In genomic region chr11:108084811-108085210, GRCh38 we compare ENCODE assay signal across 26 cellular contexts.
"Had no signal": no experiment of that assay in that cellular context is flagged by ENCODE, and none has a peak within 500 bp of the region (broad histone marks: within the 10 kb centered on the region; RNA-seq: fewer than 3 reads in every experiment).

No MANE protein-coding gene starts in this region.

- H3K27me3 ChIP-seq: body of pancreas, cardiac muscle cell, hepatocyte, pancreas, upper lobe of right lung had no signal

- H3K27me3 Mint-ChIP-seq: activated T-cell treated with anti-CD3 and anti-CD28 coated beads, Interleukin-2, amount 50 U/mL, for 24 hours had no signal

- DNase-seq: activated CD4-positive, alpha-beta T cell treated with anti-CD3 and anti-CD28 coated beads for 1 hour; activated CD4-positive, alpha-beta T cell treated with anti-CD3 and anti-CD28 coated beads, Interleukin-2, amount 50 U/mL, for 1 hour; activated CD8-positive, alpha-beta memory T cell treated with anti-CD3 and anti-CD28 coated beads for 24 hours; activated CD8-positive, alpha-beta memory T cell treated with anti-CD3 and anti-CD28 coated beads, Interleukin-2, amount 50 U/mL, for 4 hours; activated effector memory CD4-positive, alpha-beta T cell treated with Interleukin-2 at 50 U/mL for 16 hours; activated naive CD4-positive, alpha-beta T cell treated with anti-CD3 and anti-CD28 coated beads, Interleukin-2, amount 50 U/mL, for 16 hours; activated T-cell treated with anti-CD3 and anti-CD28 coated beads, Interleukin-2, amount 50 U/mL, for 24 hours; anterior cingulate cortex; body of pancreas; cortex of kidney; foreskin fibroblast; immature natural killer cell; left ventricle myocardium superior; mammary epithelial cell; midbrain; pancreas; psoas muscle; right cardiac atrium; stimulated activated CD4-positive, alpha-beta T cell treated with anti-CD3 and anti-CD28 coated beads, Interleukin-12 subunit alpha, Interleukin-12 subunit beta, amount 100 ng/mL, for 4 hours; stimulated activated CD4-positive, alpha-beta T cell treated with anti-CD3 and anti-CD28 coated beads, Interleukin-4, amount 100 ng/mL, for 4 hours; stimulated activated naive CD8-positive, alpha-beta T cell treated with anti-CD3 and anti-CD28 coated beads, Interleukin-15, Interleukin-2, amounts not matched to agents 100 U/mL and 50 U/mL, for 24 hours; upper lobe of right lung had no signal

- H3K4me1 ChIP-seq: body of pancreas, pancreas, psoas muscle, upper lobe of right lung had no signal

- H3K4me3 ChIP-seq: body of pancreas, cardiac muscle cell, hepatocyte, pancreas, psoas muscle, upper lobe of right lung had no signal

- H3K9me3 ChIP-seq: body of pancreas, pancreas, psoas muscle, upper lobe of right lung had no signal

- H3K4me1 Mint-ChIP-seq: immature natural killer cell, nephron had no signal

- H3K27ac ChIP-seq: body of pancreas, cardiac muscle cell, epithelial cell of prostate, hepatocyte, pancreas, psoas muscle, upper lobe of right lung had no signal

- H3K9me3 Mint-ChIP-seq: activated T-cell treated with anti-CD3 and anti-CD28 coated beads, Interleukin-2, amount 50 U/mL, for 24 hours; immature natural killer cell; nephron had no signal

- ATAC-seq: body of pancreas; left ventricle myocardium superior; pancreas; psoas muscle; right cardiac atrium; stimulated activated naive CD8-positive, alpha-beta T cell treated with anti-CD3 and anti-CD28 coated beads, Interleukin-15, Interleukin-2, amounts not matched to agents 100 U/mL and 50 U/mL, for 24 hours; upper lobe of right lung had no signal

- H3K4me2 ChIP-seq: hepatocyte had no signal

- H2AFZ ChIP-seq: hepatocyte had no signal

- H3K4me3 Mint-ChIP-seq: activated T-cell treated with anti-CD3 and anti-CD28 coated beads, Interleukin-2, amount 50 U/mL, for 24 hours; immature natural killer cell; nephron had no signal

- H3K27ac Mint-ChIP-seq: activated T-cell treated with anti-CD3 and anti-CD28 coated beads, Interleukin-2, amount 50 U/mL, for 24 hours had no signal
